ENCODE assay signal across 8 cellular contexts in the genomic region with DNA sequence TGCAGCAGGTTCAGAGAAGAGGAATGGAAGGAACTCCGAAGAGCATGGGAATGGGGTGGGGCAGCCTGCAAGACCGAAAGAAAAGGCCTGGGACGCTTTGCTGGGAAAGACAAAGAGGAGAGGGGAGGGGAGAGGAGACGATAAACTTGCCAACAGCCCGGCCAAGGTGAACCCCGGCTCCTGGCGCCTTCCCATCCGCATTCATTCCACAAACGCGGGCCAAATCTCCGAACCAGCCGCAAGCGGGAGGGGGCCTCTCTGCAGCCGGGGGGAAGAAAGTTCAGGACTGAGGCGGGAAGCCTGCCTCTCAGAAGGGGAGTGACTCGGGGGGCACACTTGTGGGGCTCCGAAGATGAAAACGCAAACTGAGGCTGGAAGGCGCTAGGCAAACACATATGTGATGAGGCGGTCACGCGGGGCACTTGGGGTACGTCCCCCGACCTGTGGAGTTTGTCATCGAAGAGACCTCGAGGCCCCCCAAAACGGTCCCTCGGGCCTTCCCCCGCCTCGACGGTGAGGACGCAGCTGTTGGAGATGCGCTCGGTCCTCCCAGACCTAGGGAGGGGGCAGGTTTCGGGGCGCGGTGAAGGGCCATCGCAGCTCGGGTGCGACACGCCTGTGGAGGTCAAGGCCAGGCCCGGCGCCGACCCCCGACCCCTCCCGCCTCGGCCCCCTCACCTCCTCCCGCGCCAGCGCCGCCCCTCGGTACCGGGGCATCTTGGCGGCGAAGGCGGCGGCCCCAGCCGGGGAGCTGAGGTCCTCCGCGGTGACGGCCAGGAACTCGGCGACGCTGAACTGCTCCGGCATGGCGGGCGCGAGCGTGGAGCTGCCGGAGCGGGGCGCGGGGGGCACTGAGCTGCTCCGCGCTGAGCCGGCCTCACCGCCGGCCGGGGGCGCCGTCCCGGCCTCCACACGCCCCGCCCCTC. TPM values are rescaled to one million over a fixed set of nuclear protein-coding genes. Genes with fewer than 3 reads are reported as not detected.
DNase-seq lines count a peak whose midpoint lies in the region; ATAC-seq and TF ChIP-seq lines count a peak whose summit lies in the region.

Gene ASAP3 (minus strand): TSS at position 853 of the 926 bp plus-strand sequence. CDS start 46 bp downstream, at position 807.

- no peaks in the 10 kb centered on the region for H3K9me3 ChIP-seq in osteoblast (ENCODE audit: low read depth, low read length)

- H3K27me3 ChIP-seq in osteoblast (ENCODE audit: insufficient read depth, low read length): peaks cover 3% of the 10 kb centered on the region

- peaks cover 12% of the 10 kb centered on the region for H4K20me1 ChIP-seq in osteoblast (ENCODE audit: insufficient read depth, low read length)

- intact Hi-C loops in Right ventricle myocardium inferior (cut with DNase I): loop anchor here (2.0 to 5.0 kb wide), 2 partner anchors 61 to 139 kb away; partner anchors contain the start of genes HNRNPR and TCEA3

- TF ChIP-seq CTCF in osteoblast (IDR thresholded peaks at IDR 0.05; ENCODE audit: extremely low read depth, low read depth, low read length): no peak

- DNase-seq in EL (peak; percentile 55), HuH-7.5 (ENCODE audit: low spot score) (peak; percentile 46), Right ventricle myocardium inferior (ENCODE audit: missing footprints) (peak; percentile 73), osteoblast (ENCODE audit: insufficient read length, low spot score, missing footprints) (peak; percentile 84), epidermal melanocyte (ENCODE audit: insufficient read length, low spot score) (no peak), kidney tubule cell (ENCODE audit: low spot score) (no peak)
- DNase-seq in activated gamma-delta T cell treated with anti-CD3 and anti-CD28 coated beads, Interleukin-2, amount 50 U/mL, for 16 hours (ENCODE audit: low read depth): peak; percentile 2

- peaks cover 31% of the 10 kb centered on the region for H3K79me2 ChIP-seq in osteoblast (ENCODE audit: insufficient read depth, low read length)

- ATAC-seq in Right ventricle myocardium inferior: peak; percentile 1
- ATAC-seq in GM18861 (IDR thresholded peaks at IDR 0.05; ENCODE audit: unreplicated experiment): no peak

- H3K4me2 ChIP-seq in osteoblast (ENCODE audit: insufficient read depth, low read length): peak within 1 kb of the TSS; percentile 94

- peak within 1 kb of the TSS; percentile 39 for H3K27ac ChIP-seq in osteoblast (ENCODE audit: low read depth, low read length)

- peaks cover 15% of the 10 kb centered on the region for H3K4me1 ChIP-seq in osteoblast (ENCODE audit: insufficient read depth, low read length)

- H3K4me3 ChIP-seq in osteoblast (ENCODE audit: insufficient read depth, low read length): peak within 1 kb of the TSS; percentile 80

- H2AFZ ChIP-seq in osteoblast (ENCODE audit: low read length): peak within 1 kb of the TSS; percentile 87

- no peaks in the 10 kb centered on the region for H3K36me3 ChIP-seq in osteoblast (ENCODE audit: insufficient read depth, low read length)

RNA-seq across cellular contexts. Expression of gene ASAP3, which starts in this region (rescaled TPM):
- total RNA-seq in Right ventricle myocardium inferior: 44.3 TPM
- total RNA-seq in osteoblast: 107 and 119 TPM in 2 replicates

Comparison
In these comparisons a context has a peak if more than half of its experiments do, and no peak if none do; other contexts are left out.
1. DNase-seq: peak in EL (single experiment), HuH-7.5 (single experiment), activated gamma-delta T cell treated with anti-CD3 and anti-CD28 coated beads, Interleukin-2, amount 50 U/mL, for 16 hours (single experiment), Right ventricle myocardium inferior (single experiment) and osteoblast (single experiment); none in epidermal melanocyte (single experiment) and kidney tubule cell (single experiment).